Comparison of ENCODE assay signal across 12 cellular contexts in the genomic region with DNA sequence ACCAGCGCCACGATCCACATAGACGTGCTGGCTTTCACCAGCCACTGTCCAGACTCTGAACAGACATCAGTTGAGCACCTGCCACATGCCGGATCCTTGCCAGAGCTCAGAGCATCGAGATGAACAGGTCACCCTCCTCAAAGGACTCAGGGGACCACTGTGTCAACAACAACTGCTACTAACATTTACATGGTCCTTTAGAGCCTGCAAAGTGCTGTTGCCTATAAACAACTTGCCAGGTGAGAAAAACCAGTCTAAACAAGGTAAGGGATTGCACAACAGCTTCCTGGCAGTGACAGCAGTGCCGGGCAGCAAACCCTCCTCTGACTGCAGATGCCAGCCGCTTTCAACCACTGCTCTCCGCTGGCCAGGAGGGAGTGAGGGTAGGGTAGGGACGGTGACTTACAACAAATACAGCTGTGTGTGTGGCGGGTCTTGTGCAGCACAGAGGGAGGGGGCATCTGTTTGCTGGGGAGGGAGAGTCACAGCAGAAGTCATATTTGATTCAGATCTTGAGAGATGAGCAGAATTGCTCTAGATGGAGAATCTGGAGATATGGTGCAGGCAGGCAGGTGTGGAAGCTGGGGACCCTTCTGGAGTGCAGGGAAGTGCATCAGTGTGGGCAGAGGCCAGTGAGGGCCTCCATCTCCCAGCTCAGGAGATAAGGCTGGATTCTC. TPM values are rescaled to one million over a fixed set of nuclear protein-coding genes. Genes with fewer than 3 reads are reported as not detected.
DNase-seq lines count a peak whose midpoint lies in the region; ATAC-seq and TF ChIP-seq lines count a peak whose summit lies in the region.
"Had no signal": no experiment of that assay in that cellular context is flagged by ENCODE, and none has a peak within 500 bp of the region (broad histone marks: within the 10 kb centered on the region; RNA-seq: fewer than 3 reads in every experiment).

No MANE protein-coding gene starts in this region.

- H3K4me2 ChIP-seq in HCT116 (ENCODE audit: low read length), result no peak overlapping the region

- no peaks in the 10 kb centered on the region for H3K79me2 ChIP-seq in HCT116 (ENCODE audit: insufficient read depth, low read length)

- no peak overlapping the region for H3K27ac Mint-ChIP-seq in osteocyte (ENCODE audit: unreplicated experiment)

- H3K9me3 ChIP-seq in HCT116 (ENCODE audit: control insufficient read depth in 1 of 2, insufficient read depth in 1 of 2, low read depth in 1 of 2, low read length in 2 of 2), result no peaks in the 10 kb centered on the region
- H3K9me3 ChIP-seq: adrenal gland had no signal

- TF ChIP-seq RAD21 in HCT116 (IDR thresholded peaks at IDR 0.05; ENCODE audit: low read depth), result peak; percentile 19; the same call in 1 of the 2 replicates

- RAD21 ChIA-PET in HCT116 (lab: Charles Lee; ENCODE audit: low non-redundant PET in 1 of 2, low total read pairs in 2 of 2, uncharacterized antibody in 2 of 2, unreplicated experiment in 2 of 2), result no interaction called here

- H3K9me2 ChIP-seq in HCT116 (ENCODE audit: insufficient read depth), result no peaks in the 10 kb centered on the region

- H3K36me3 ChIP-seq in HCT116 (ENCODE audit: control insufficient read depth in 1 of 2, insufficient read depth in 2 of 2, low read length in 2 of 2), result no peaks in the 10 kb centered on the region

- H3K9me3 Mint-ChIP-seq in osteocyte (ENCODE audit: unreplicated experiment), result no peaks in the 10 kb centered on the region
- H3K9me3 Mint-ChIP-seq: naive thymus-derived CD8-positive, alpha-beta T cell had no signal

- intact Hi-C loops in HCT116 (cut with micrococcal nuclease), result no loop called here

- no peak for TF ChIP-seq POLR2A in HCT116 (IDR thresholded peaks at IDR 0.05; ENCODE audit: borderline replicate concordance, extremely low read depth, insufficient read depth, insufficient read length)
- no peak for TF ChIP-seq POLR2A in GM18505 (IDR thresholded peaks at IDR 0.05; ENCODE audit: borderline replicate concordance, extremely low read depth, insufficient read depth, insufficient read length)

- no peak overlapping the region for H3K9ac ChIP-seq in HCT116 (ENCODE audit: low read length)

- no peak overlapping the region for H3K27ac ChIP-seq in HCT116 (ENCODE audit: low read depth, low read length)
- no peak overlapping the region for H3K27ac ChIP-seq in epithelial cell of prostate
- H3K27ac ChIP-seq: adrenal gland had no signal

- no TSS peak for BruUV-seq in HCT116 (replicated peaks; lab: Mats Ljungman, UMichigan)

- POLR2A ChIA-PET in HCT116 (lab: Charles Lee), result no interaction called here

- TF ChIP-seq CTCF in HCT116 (IDR thresholded peaks at IDR 0.05 in 2 of 3, conservative IDR thresholded peaks at IDR 0.05 in 1 of 3; ENCODE audit: borderline replicate concordance in 1 of 3, insufficient read depth in 1 of 3, low read depth in 2 of 3, low read length in 2 of 3) (no peak), osteocyte (IDR thresholded peaks at IDR 0.05) (no peak)

- CTCF ChIA-PET in HCT116 (lab: Charles Lee), result no interaction called here

- H3K27me3 ChIP-seq in HCT116 (ENCODE audit: insufficient read depth, low read length), result no peaks in the 10 kb centered on the region
- H3K27me3 ChIP-seq: adrenal gland had no signal

- H3K4me1 ChIP-seq in HCT116 (ENCODE audit: control insufficient read depth in 1 of 2, insufficient read depth in 2 of 2, low read length in 2 of 2), result peaks cover 8 to 23% of the 10 kb centered on the region in 2 experiments; a peak in 3 of 4 replicates
- H3K4me1 ChIP-seq: adrenal gland had no signal

- H3K4me3 ChIP-seq in HCT116 (replicated peaks in 1 of 2; ENCODE audit: low read depth in 1 of 2, low read length in 2 of 2), result no peak overlapping the region
- H3K4me3 ChIP-seq: adrenal gland had no signal

- H3K36me3 Mint-ChIP-seq in osteocyte (ENCODE audit: unreplicated experiment), result peaks cover 4% of the 10 kb centered on the region

- ATAC-seq in HCT116, result peak; percentile 44; the same call in 1 of the 2 replicates
- no peak for ATAC-seq in GM18511 (IDR thresholded peaks at IDR 0.05; ENCODE audit: unreplicated experiment)
- no peak for ATAC-seq in GM18505 (IDR thresholded peaks at IDR 0.05; ENCODE audit: unreplicated experiment)
- no peak for ATAC-seq in HG03571 (IDR thresholded peaks at IDR 0.05; ENCODE audit: unreplicated experiment)
- no peak for ATAC-seq in GM19324 (IDR thresholded peaks at IDR 0.05; ENCODE audit: low FRiP score, unreplicated experiment)
- ATAC-seq: naive thymus-derived CD8-positive, alpha-beta T cell had no signal

- no peaks in the 10 kb centered on the region for H3K27me3 Mint-ChIP-seq in osteocyte (ENCODE audit: unreplicated experiment)

- H3K4me1 Mint-ChIP-seq in osteocyte (ENCODE audit: unreplicated experiment), result peaks cover 13% of the 10 kb centered on the region

- H4K20me1 ChIP-seq in HCT116 (ENCODE audit: insufficient read depth), result no peaks in the 10 kb centered on the region

- DNase-seq in HCT116 (ENCODE audit: low read depth, low spot score), result no peak
- DNase-seq in NCI-H2196 treated with DMSO at 0.1 percent for 48 hours (lab: John Stamatoyannopoulos, UW; ENCODE audit: unreplicated experiment), result peak; percentile 37
- peak; percentile 54 for DNase-seq in epithelial cell of prostate (ENCODE audit: low read depth, low spot score)
- peak; percentile 42 for DNase-seq in osteocyte (ENCODE audit: extremely low spot score, unreplicated experiment)
- DNase-seq: activated CD4-positive, alpha-beta T cell treated with anti-CD3 and anti-CD28 coated beads for 1 hour; naive thymus-derived CD8-positive, alpha-beta T cell; NCI-H2227 treated with DMSO at 0.1 percent for 48 hours had no signal

- no peak overlapping the region for H3K4me3 Mint-ChIP-seq in osteocyte (ENCODE audit: unreplicated experiment)
- H3K4me3 Mint-ChIP-seq: naive thymus-derived CD8-positive, alpha-beta T cell had no signal

- H2AFZ ChIP-seq in HCT116 (ENCODE audit: low read depth, low read length, poor library complexity, severe bottlenecking), result no peak overlapping the region

TF ChIP-seq in HCT116, 20 proteins besides CTCF, POLR2A, EP300 and RAD21:
- TF ChIP-seq FOSL1 (IDR thresholded peaks at IDR 0.05; ENCODE audit: low read depth), result no peak
- TF ChIP-seq CEBPB (IDR thresholded peaks at IDR 0.05; ENCODE audit: low read depth), result peak; percentile 98
- TF ChIP-seq ELF1 (IDR thresholded peaks at IDR 0.05; ENCODE audit: borderline replicate concordance, low read depth), result no peak
- peak; percentile 47; the same call in 1 of the 2 replicates for TF ChIP-seq SP1 (IDR thresholded peaks at IDR 0.05; ENCODE audit: low read depth)
- 0 out of 2 replicates have a peak, but pooled peaks have one; percentile 37 for TF ChIP-seq CBX3 (IDR thresholded peaks at IDR 0.05; ENCODE audit: low read depth)
- no peak for TF ChIP-seq ZNF274 (IDR thresholded peaks at IDR 0.05; ENCODE audit: low read depth, low read length)
- no peak for TF ChIP-seq SIN3A (IDR thresholded peaks at IDR 0.05; ENCODE audit: low read depth)
- TF ChIP-seq, protein P1, sequence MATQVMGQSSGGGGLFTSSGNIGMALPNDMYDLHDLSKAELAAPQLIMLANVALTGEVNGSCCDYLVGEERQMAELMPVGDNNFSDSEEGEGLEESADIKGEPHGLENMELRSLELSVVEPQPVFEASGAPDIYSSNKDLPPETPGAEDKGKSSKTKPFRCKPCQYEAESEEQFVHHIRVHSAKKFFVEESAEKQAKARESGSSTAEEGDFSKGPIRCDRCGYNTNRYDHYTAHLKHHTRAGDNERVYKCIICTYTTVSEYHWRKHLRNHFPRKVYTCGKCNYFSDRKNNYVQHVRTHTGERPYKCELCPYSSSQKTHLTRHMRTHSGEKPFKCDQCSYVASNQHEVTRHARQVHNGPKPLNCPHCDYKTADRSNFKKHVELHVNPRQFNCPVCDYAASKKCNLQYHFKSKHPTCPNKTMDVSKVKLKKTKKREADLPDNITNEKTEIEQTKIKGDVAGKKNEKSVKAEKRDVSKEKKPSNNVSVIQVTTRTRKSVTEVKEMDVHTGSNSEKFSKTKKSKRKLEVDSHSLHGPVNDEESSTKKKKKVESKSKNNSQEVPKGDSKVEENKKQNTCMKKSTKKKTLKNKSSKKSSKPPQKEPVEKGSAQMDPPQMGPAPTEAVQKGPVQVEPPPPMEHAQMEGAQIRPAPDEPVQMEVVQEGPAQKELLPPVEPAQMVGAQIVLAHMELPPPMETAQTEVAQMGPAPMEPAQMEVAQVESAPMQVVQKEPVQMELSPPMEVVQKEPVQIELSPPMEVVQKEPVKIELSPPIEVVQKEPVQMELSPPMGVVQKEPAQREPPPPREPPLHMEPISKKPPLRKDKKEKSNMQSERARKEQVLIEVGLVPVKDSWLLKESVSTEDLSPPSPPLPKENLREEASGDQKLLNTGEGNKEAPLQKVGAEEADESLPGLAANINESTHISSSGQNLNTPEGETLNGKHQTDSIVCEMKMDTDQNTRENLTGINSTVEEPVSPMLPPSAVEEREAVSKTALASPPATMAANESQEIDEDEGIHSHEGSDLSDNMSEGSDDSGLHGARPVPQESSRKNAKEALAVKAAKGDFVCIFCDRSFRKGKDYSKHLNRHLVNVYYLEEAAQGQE (IDR thresholded peaks at IDR 0.05; ENCODE audit: low read depth), result no peak
- TF ChIP-seq MAX (IDR thresholded peaks at IDR 0.05), result no peak

RNA-seq across cellular contexts. Expression of gene RHEB, which starts 32.8 kb away (rescaled TPM):
- total RNA-seq in HCT116 (2021; ENCODE audit: unreplicated experiment), result 114 TPM
- polyA plus RNA-seq in HCT116 (2012), result 34.4 and 49.8 TPM in 2 replicates
- 97.2 and 97.7 TPM in 2 replicates for total RNA-seq in osteocyte
